10 cellular contexts compared by ENCODE assay signal in genomic region chr10:119333146-119333792, GRCh38.
A peak's percentile ranks its signal among the peaks of the same experiment; 100 is the strongest.
DNase-seq lines count a peak whose midpoint lies in the region; ATAC-seq and TF ChIP-seq lines count a peak whose summit lies in the region.
"Had no signal": no experiment of that assay in that cellular context is flagged by ENCODE, and none has a peak within 500 bp of the region (broad histone marks: within the 10 kb centered on the region; RNA-seq: fewer than 3 reads in every experiment).

No MANE protein-coding gene starts in this region.

- in situ Hi-C loops in Panc1 (cut with HindIII; ENCODE audit: low pct_unique_long_range_greater_than_20kb, low sequenced_read_pairs): no loop called here

- BruUV-seq in Panc1 (replicated peaks; lab: Mats Ljungman, UMichigan): no TSS peak

- TF ChIP-seq EP300 in sigmoid colon (IDR thresholded peaks at IDR 0.05): no peak

- peaks cover 29% of the 10 kb centered on the region for H3K4me1 Mint-ChIP-seq in stimulated activated memory B cell treated with anti-CD40 and anti-IgM and Interleukin-4, amounts not matched to agents 10 μg/mL and 1 μg/mL and 100 μg/mL, for 72 hours

- no peaks in the 10 kb centered on the region for H3K9me3 Mint-ChIP-seq in activated naive CD4-positive, alpha-beta T cell treated with anti-CD3 and anti-CD28 coated beads, Interleukin-2, amount 50 U/mL, for 72 hours
- H3K9me3 Mint-ChIP-seq in stimulated activated memory B cell treated with anti-CD40 and anti-IgM and Interleukin-4, amounts not matched to agents 10 μg/mL and 1 μg/mL and 100 μg/mL, for 72 hours: no peaks in the 10 kb centered on the region
- H3K9me3 Mint-ChIP-seq: H9 had no signal

- H4K20me1 ChIP-seq in DND-41 (ENCODE audit: insufficient read depth, low read length): peaks cover 20% of the 10 kb centered on the region

- no peak overlapping the region for H3K27ac ChIP-seq in DND-41 (ENCODE audit: low read length)
- H3K27ac ChIP-seq in Panc1 (ENCODE audit: low read length): no peak overlapping the region
- H3K27ac ChIP-seq in sigmoid colon: peak overlapping the region in 2 of 4 donors; percentile 26 to 51
- no peak overlapping the region for H3K27ac ChIP-seq in uterus

- intact Hi-C loops in Panc1 (cut with micrococcal nuclease; ENCODE audit: unreplicated experiment): no loop called here
- intact Hi-C loops in sigmoid colon (cut with DNase I): no loop called here
- intact Hi-C loops in uterus (cut with DNase I; ENCODE audit: low total_unique reads): no loop called here
- intact Hi-C loops in sciatic nerve (cut with DNase I): no loop called here

- no peaks in the 10 kb centered on the region for H3K36me3 ChIP-seq in DND-41 (ENCODE audit: insufficient read depth, low read length)
- no peaks in the 10 kb centered on the region for H3K36me3 ChIP-seq in Panc1 (ENCODE audit: control insufficient read depth, insufficient read depth, low read length)
- no peaks in the 10 kb centered on the region for H3K36me3 ChIP-seq in sigmoid colon
- no peaks in the 10 kb centered on the region for H3K36me3 ChIP-seq in uterus

- ATAC-seq in DND-41 (ENCODE audit: insufficient read depth, low read depth) (peak; percentile 92), Panc1 (peak; percentile 42; the same call in 1 of the 2 replicates), sciatic nerve (no peak)
- peak; percentile 93 to 99 for ATAC-seq in activated naive CD4-positive, alpha-beta T cell treated with anti-CD3 and anti-CD28 coated beads, Interleukin-2, amount 50 U/mL, for 72 hours
- no peak for ATAC-seq in stimulated activated memory B cell treated with anti-CD40 and anti-IgM and Interleukin-4, amounts not matched to agents 10 μg/mL and 1 μg/mL and 100 μg/mL, for 72 hours

- H3K4me3 Mint-ChIP-seq in stimulated activated memory B cell treated with anti-CD40 and anti-IgM and Interleukin-4, amounts not matched to agents 10 μg/mL and 1 μg/mL and 100 μg/mL, for 72 hours: no peak overlapping the region
- H3K4me3 Mint-ChIP-seq: H9 had no signal

- CTCF ChIA-PET in Panc1 (lab: Charles Lee): no interaction called here

- WGBS in sigmoid colon, 2 donors: 78 to 87% methylated on average over 8 of the region's 8 CpGs

- no peak overlapping the region for H3K9ac ChIP-seq in DND-41 (ENCODE audit: low read depth, low read length)

- H2AFZ ChIP-seq in DND-41 (ENCODE audit: low read depth, low read length): no peak overlapping the region

- DNase-seq in DND-41: peak; percentile 76
- no peak for DNase-seq in Panc1 (ENCODE audit: low read depth, low spot score)
- DNase-seq in activated naive CD4-positive, alpha-beta T cell treated with anti-CD3 and anti-CD28 coated beads, Interleukin-2, amount 50 U/mL, for 72 hours (ENCODE audit: low spot score in 2 of 2): peak in 1 of 2 donors; percentile 18
- peak; percentile 36 for DNase-seq in stimulated activated CD4-positive, alpha-beta T cell treated with anti-CD3 and anti-CD28 coated beads, Interleukin-12 subunit alpha, Interleukin-12 subunit beta, amount 100 ng/mL, for 24 hours (ENCODE audit: low read depth in 2 of 2)
- no peak for DNase-seq in sigmoid colon
- DNase-seq in uterus: no peak
- DNase-seq in sciatic nerve (ENCODE audit: low spot score): no peak
- DNase-seq: H9, NCI-H187 treated with DMSO at 0.1 percent for 48 hours had no signal

- H3K79me2 ChIP-seq in DND-41 (ENCODE audit: insufficient read depth, low read length): no peaks in the 10 kb centered on the region

- no peaks in the 10 kb centered on the region for H3K27me3 Mint-ChIP-seq in stimulated activated memory B cell treated with anti-CD40 and anti-IgM and Interleukin-4, amounts not matched to agents 10 μg/mL and 1 μg/mL and 100 μg/mL, for 72 hours

- H3K4me3 ChIP-seq in DND-41 (ENCODE audit: low read depth in 1 of 2, low read length in 2 of 2) (no peak overlapping the region), Panc1 (ENCODE audit: low read depth in 2 of 2, low read length in 2 of 2) (no peak overlapping the region), sigmoid colon (no peak overlapping the region), uterus (no peak overlapping the region)

- no peak for TF ChIP-seq POLR2A in sigmoid colon (IDR thresholded peaks at IDR 0.05)
- no peak for TF ChIP-seq POLR2A in uterus (IDR thresholded peaks at IDR 0.05)

- H3K9me3 ChIP-seq in DND-41 (ENCODE audit: insufficient read depth, low read length, severe bottlenecking): no peaks in the 10 kb centered on the region
- H3K9me3 ChIP-seq in Panc1 (ENCODE audit: control insufficient read depth, insufficient read depth, low read depth, low read length): no peaks in the 10 kb centered on the region
- no peaks in the 10 kb centered on the region for H3K9me3 ChIP-seq in sigmoid colon
- H3K9me3 ChIP-seq in uterus: no peaks in the 10 kb centered on the region

- H3K4me1 ChIP-seq in DND-41 (ENCODE audit: insufficient read depth, low read length): peaks cover 5% of the 10 kb centered on the region
- no peaks in the 10 kb centered on the region for H3K4me1 ChIP-seq in Panc1 (ENCODE audit: control insufficient read depth, insufficient read depth, low read length)
- H3K4me1 ChIP-seq in sigmoid colon: peaks cover 0 to 23% (median 18%) of the 10 kb centered on the region in 4 donors
- H3K4me1 ChIP-seq in uterus: no peaks in the 10 kb centered on the region

- TF ChIP-seq CTCF in DND-41 (IDR thresholded peaks at IDR 0.05; ENCODE audit: borderline replicate concordance, extremely low read depth, low read length, poor library complexity, severe bottlenecking): no peak
- no peak for TF ChIP-seq CTCF in Panc1 (IDR thresholded peaks at IDR 0.05)
- no peak for TF ChIP-seq CTCF in sigmoid colon (IDR thresholded peaks at IDR 0.05)
- TF ChIP-seq CTCF in uterus (IDR thresholded peaks at IDR 0.05): no peak

- peak overlapping the region; percentile 31 to 61 for H3K27ac Mint-ChIP-seq in activated naive CD4-positive, alpha-beta T cell treated with anti-CD3 and anti-CD28 coated beads, Interleukin-2, amount 50 U/mL, for 72 hours
- no peak overlapping the region for H3K27ac Mint-ChIP-seq in stimulated activated memory B cell treated with anti-CD40 and anti-IgM and Interleukin-4, amounts not matched to agents 10 μg/mL and 1 μg/mL and 100 μg/mL, for 72 hours
- H3K27ac Mint-ChIP-seq: H9 had no signal

- H3K27me3 ChIP-seq in DND-41 (ENCODE audit: insufficient read depth, low read length, poor library complexity) (no peaks in the 10 kb centered on the region), Panc1 (ENCODE audit: control insufficient read depth, insufficient read depth, low read length) (no peaks in the 10 kb centered on the region), sigmoid colon (no peaks in the 10 kb centered on the region), uterus (no peaks in the 10 kb centered on the region)

- no peak overlapping the region for H3K4me2 ChIP-seq in DND-41 (ENCODE audit: insufficient read depth, low read length)

- peaks cover 0 to 10% of the 10 kb centered on the region in 2 donors for H3K36me3 Mint-ChIP-seq in activated naive CD4-positive, alpha-beta T cell treated with anti-CD3 and anti-CD28 coated beads, Interleukin-2, amount 50 U/mL, for 72 hours
- peaks cover 39% of the 10 kb centered on the region for H3K36me3 Mint-ChIP-seq in stimulated activated memory B cell treated with anti-CD40 and anti-IgM and Interleukin-4, amounts not matched to agents 10 μg/mL and 1 μg/mL and 100 μg/mL, for 72 hours

- POLR2A ChIA-PET in Panc1 (lab: Charles Lee): interaction anchor here (0.6 kb wide), 2 partner anchors 111 to 852 kb away, joined by 3 read pairs; no protein-coding TSS in a partner anchor

Comparison
In these comparisons a context has a peak if more than half of its experiments do, and no peak if none do; other contexts are left out.
1. ATAC-seq: peak in DND-41 (single experiment), Panc1 (single experiment) and activated naive CD4-positive, alpha-beta T cell treated with anti-CD3 and anti-CD28 coated beads, Interleukin-2, amount 50 U/mL, for 72 hours (2 of 2); none in stimulated activated memory B cell treated with anti-CD40 and anti-IgM and Interleukin-4, amounts not matched to agents 10 μg/mL and 1 μg/mL and 100 μg/mL, for 72 hours (single experiment) and sciatic nerve (single experiment).
2. DNase-seq: peak in DND-41 (single experiment) and stimulated activated CD4-positive, alpha-beta T cell treated with anti-CD3 and anti-CD28 coated beads, Interleukin-12 subunit alpha, Interleukin-12 subunit beta, amount 100 ng/mL, for 24 hours (2 of 2); none in Panc1 (single experiment), sigmoid colon (single experiment), uterus (0 of 2) and sciatic nerve (single experiment).